In the genomic region with DNA sequence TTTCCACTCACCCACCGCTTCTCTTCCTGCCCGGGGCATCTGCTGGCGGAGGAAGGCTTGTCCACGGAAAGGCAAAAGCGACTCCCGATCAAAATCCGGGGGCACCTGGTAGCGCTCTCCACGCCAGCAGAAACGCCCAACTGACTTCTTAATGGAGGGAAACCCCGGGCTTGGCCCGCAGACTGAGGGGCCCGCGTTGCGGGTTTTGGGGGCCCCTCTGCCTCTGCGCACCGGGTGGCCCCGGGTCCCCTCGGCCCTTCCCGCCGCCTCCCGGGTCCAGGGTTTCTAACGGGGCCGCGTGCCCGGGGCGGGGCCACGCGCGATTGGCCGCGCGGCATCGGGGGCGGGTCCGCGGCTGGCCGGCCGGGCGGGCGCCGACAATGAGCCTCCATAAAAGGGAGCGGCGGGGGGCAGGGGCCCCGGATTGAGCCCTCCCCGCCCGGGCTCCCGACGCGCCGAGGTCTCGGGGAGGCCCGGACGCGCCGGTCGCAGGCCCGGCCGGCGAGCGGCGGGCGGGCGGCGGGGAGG, we compare ENCODE assay signal across 1 cellular context.
TF ChIP-seq lines count a peak whose summit lies in the region.

A gene with protein sequence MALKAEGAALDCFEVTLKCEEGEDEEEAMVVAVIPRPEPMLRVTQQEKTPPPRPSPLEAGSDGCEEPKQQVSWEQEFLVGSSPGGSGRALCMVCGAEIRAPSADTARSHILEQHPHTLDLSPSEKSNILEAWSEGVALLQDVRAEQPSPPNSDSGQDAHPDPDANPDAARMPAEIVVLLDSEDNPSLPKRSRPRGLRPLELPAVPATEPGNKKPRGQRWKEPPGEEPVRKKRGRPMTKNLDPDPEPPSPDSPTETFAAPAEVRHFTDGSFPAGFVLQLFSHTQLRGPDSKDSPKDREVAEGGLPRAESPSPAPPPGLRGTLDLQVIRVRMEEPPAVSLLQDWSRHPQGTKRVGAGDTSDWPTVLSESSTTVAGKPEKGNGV (plus strand): TSS at position 422 of the 528 bp plus-strand sequence. CDS start 231 bp downstream, outside the sequence.

TF ChIP-seq in K562, 482 proteins besides CTCF, POLR2A, EP300 and RAD21 (continued from another document):
- peak; percentile 90 to 98 for TF ChIP-seq E2F6 (IDR thresholded peaks at IDR 0.05; ENCODE audit: borderline replicate concordance in 1 of 2, extremely low read depth in 1 of 2, insufficient read depth in 1 of 2, insufficient read length in 1 of 2, low read depth in 1 of 2, low read length in 1 of 2, poor library complexity in 1 of 2, severe bottlenecking in 1 of 2)
- TF ChIP-seq ZNF197 (CRISPR knock-in tag; IDR thresholded peaks at IDR 0.05; ENCODE audit: low read depth): no peak; the same call in 1 of the 2 replicates
- TF ChIP-seq HIVEP1 (CRISPR knock-in tag; IDR thresholded peaks at IDR 0.05): 0 out of 2 replicates have a peak, but pooled peaks have one; percentile 12
- TF ChIP-seq MAX (CRISPR knock-in tag; IDR thresholded peaks at IDR 0.05): peak; percentile 49; the same call in 1 of the 2 replicates
- TF ChIP-seq ZNF395 (CRISPR knock-in tag; IDR thresholded peaks at IDR 0.05): peak; percentile 55; the same call in 1 of the 2 replicates
- TF ChIP-seq, protein P1, sequence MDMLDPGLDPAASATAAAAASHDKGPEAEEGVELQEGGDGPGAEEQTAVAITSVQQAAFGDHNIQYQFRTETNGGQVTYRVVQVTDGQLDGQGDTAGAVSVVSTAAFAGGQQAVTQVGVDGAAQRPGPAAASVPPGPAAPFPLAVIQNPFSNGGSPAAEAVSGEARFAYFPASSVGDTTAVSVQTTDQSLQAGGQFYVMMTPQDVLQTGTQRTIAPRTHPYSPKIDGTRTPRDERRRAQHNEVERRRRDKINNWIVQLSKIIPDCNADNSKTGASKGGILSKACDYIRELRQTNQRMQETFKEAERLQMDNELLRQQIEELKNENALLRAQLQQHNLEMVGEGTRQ (CRISPR knock-in tag; IDR thresholded peaks at IDR 0.05): 0 out of 2 replicates have a peak, but pooled peaks have one; percentile 1
- TF ChIP-seq HMGN3 (IDR thresholded peaks at IDR 0.05; ENCODE audit: borderline replicate concordance, extremely low read depth, insufficient read length, low read depth, low read length): peak; percentile 27
- 0 out of 2 replicates have a peak, but pooled peaks have one; percentile 19 for TF ChIP-seq HDAC2 (IDR thresholded peaks at IDR 0.05)
- TF ChIP-seq MITF (IDR thresholded peaks at IDR 0.05): no peak
- no peak for TF ChIP-seq IRF2 (CRISPR knock-in tag; IDR thresholded peaks at IDR 0.05)
- TF ChIP-seq ZSCAN29 (IDR thresholded peaks at IDR 0.05): no peak
- TF ChIP-seq, protein P2, sequence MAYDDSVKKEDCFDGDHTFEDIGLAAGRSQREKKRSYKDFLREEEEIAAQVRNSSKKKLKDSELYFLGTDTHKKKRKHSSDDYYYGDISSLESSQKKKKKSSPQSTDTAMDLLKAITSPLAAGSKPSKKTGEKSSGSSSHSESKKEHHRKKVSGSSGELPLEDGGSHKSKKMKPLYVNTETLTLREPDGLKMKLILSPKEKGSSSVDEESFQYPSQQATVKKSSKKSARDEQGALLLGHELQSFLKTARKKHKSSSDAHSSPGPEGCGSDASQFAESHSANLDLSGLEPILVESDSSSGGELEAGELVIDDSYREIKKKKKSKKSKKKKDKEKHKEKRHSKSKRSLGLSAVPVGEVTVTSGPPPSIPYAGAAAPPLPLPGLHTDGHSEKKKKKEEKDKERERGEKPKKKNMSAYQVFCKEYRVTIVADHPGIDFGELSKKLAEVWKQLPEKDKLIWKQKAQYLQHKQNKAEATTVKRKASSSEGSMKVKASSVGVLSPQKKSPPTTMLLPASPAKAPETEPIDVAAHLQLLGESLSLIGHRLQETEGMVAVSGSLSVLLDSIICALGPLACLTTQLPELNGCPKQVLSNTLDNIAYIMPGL (CRISPR knock-in tag; IDR thresholded peaks at IDR 0.05): 0 out of 2 replicates have a peak, but pooled peaks have one; percentile 47
- TF ChIP-seq YY1 (IDR thresholded peaks at IDR 0.05; ENCODE audit: borderline replicate concordance in 1 of 3, control insufficient read depth in 1 of 3, extremely low read depth in 1 of 3, insufficient read depth in 3 of 3, insufficient read length in 1 of 3, insufficient replicate concordance in 2 of 3, low read depth in 1 of 3, low read length in 2 of 3): peak in 2 of 3 experiments; percentile 12 to 14
TF ChIP-seq in K562: peak in this region for 43.
